8 cellular contexts compared by ENCODE assay signal in the genomic region with DNA sequence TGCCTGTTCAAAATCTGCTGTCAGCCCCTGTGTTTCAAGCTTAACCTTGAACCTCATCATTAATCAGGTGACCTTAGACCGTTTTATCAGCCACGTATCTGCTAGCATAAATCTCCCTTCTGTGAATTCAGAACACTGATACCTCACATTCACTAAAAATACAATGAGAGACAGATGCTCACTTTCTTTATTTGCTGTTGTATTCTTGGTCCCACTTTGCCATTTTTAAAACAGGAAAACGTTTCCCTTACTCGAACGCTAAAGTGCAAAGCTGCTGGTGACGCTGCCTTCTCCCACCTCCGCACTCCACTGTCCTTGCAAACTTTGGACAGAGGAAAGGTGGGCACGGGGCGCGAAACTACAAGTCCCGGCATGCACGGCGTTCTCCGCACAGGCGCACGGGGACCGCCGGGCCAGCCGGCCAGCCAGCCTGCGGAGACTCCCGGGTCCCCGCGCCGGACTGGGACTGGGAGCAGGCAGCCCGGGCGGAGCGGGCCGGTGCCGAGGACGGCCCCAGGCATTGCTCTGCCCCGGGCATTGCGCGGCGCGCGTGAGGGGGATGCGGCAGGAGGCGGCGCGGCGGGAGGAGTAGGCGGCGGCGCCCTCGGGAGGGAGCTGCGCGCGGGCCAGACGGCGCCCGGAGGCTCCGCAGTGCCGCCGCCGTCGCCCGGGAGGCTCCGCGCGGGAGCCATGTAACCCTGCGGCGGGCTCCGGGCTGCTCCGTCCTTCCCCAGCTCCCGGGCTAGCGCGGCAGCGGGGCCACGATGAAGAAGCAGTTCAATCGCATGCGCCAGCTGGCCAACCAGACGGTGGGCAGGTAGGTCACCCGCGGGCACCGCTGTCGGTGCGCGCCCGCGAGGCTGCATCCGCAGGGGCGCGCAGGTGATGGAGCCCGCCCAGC. TPM values are rescaled to one million over a fixed set of nuclear protein-coding genes. Genes with fewer than 3 reads are reported as not detected.
DNase-seq lines count a peak whose midpoint lies in the region; ATAC-seq, FAIRE-seq and TF ChIP-seq lines count a peak whose summit lies in the region.

A gene with protein sequence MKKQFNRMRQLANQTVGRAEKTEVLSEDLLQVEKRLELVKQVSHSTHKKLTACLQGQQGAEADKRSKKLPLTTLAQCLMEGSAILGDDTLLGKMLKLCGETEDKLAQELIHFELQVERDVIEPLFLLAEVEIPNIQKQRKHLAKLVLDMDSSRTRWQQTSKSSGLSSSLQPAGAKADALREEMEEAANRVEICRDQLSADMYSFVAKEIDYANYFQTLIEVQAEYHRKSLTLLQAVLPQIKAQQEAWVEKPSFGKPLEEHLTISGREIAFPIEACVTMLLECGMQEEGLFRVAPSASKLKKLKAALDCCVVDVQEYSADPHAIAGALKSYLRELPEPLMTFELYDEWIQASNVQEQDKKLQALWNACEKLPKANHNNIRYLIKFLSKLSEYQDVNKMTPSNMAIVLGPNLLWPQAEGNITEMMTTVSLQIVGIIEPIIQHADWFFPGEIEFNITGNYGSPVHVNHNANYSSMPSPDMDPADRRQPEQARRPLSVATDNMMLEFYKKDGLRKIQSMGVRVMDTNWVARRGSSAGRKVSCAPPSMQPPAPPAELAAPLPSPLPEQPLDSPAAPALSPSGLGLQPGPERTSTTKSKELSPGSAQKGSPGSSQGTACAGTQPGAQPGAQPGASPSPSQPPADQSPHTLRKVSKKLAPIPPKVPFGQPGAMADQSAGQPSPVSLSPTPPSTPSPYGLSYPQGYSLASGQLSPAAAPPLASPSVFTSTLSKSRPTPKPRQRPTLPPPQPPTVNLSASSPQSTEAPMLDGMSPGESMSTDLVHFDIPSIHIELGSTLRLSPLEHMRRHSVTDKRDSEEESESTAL (plus strand): TSS at position 424 of the 901 bp plus-strand sequence. CDS start 341 bp downstream, at position 765.

- peaks cover 0 to 2% of the 10 kb centered on the region in 2 donors for H3K4me1 ChIP-seq in small intestine (ENCODE audit: control insufficient read depth in 2 of 2, insufficient read depth in 1 of 2, low read depth in 1 of 2, low read length in 1 of 2)

- peak; percentile 89 for ATAC-seq in HG03175 (IDR thresholded peaks at IDR 0.05; ENCODE audit: unreplicated experiment)
- ATAC-seq in central memory CD8-positive, alpha-beta T cell (replicated peaks; ENCODE audit: extremely low read depth, poor library complexity, severe bottlenecking), result no peak

- H3K27ac Mint-ChIP-seq in Calu3 (ENCODE audit: unreplicated experiment), result peak within 1 kb of the TSS; percentile 68
- no peak within 1 kb of the TSS for H3K27ac Mint-ChIP-seq in central memory CD8-positive, alpha-beta T cell (ENCODE audit: low read depth)

- FAIRE-seq in small intestine (lab: Jason Lieb, UNC), result no peak

- no peaks in the 10 kb centered on the region for H3K27me3 ChIP-seq in small intestine (ENCODE audit: control insufficient read depth in 2 of 2, insufficient read depth in 2 of 2, low read length in 2 of 2)

- no peak for TF ChIP-seq CTCF in Calu3 (IDR thresholded peaks at IDR 0.05; ENCODE audit: unreplicated experiment)

- H3K4me3 ChIP-seq in small intestine (ENCODE audit: low read depth in 1 of 2, low read length in 2 of 2), result peak within 1 kb of the TSS; percentile 57 to 92

- H3K9me3 Mint-ChIP-seq in Calu3 (ENCODE audit: low read depth, unreplicated experiment), result no peaks in the 10 kb centered on the region
- no peaks in the 10 kb centered on the region for H3K9me3 Mint-ChIP-seq in central memory CD8-positive, alpha-beta T cell

- H3K27me3 Mint-ChIP-seq in Calu3 (ENCODE audit: unreplicated experiment), result peaks cover 17% of the 10 kb centered on the region
- H3K27me3 Mint-ChIP-seq in central memory CD8-positive, alpha-beta T cell, result peaks cover 50% of the 10 kb centered on the region

- no peaks in the 10 kb centered on the region for H3K36me3 ChIP-seq in small intestine (ENCODE audit: control insufficient read depth in 2 of 2, insufficient read depth in 2 of 2, low read length in 2 of 2)

- 1% methylated on average over 43 to 84 of the region's 84 CpGs for WGBS in small intestine, 3 donors

- CTCF ChIA-PET in Calu3 (lab: Charles Lee), result interaction anchor here (1.5 to 1.6 kb wide), 2 partner anchors 45 to 47 kb away, joined by 5 to 6 read pairs; no protein-coding TSS in a partner anchor

- H3K27ac ChIP-seq in small intestine (ENCODE audit: low read depth in 1 of 2, low read length in 1 of 2), result peak within 1 kb of the TSS; percentile 30 to 55

- DNase-seq in Calu3, result peak; percentile 72
- peak; percentile 28 for DNase-seq in GM19240 (ENCODE audit: insufficient read length, low spot score)
- peak; percentile 60 for DNase-seq in RKO (ENCODE audit: low spot score)
- no peak for DNase-seq in central memory CD8-positive, alpha-beta T cell (ENCODE audit: low spot score in 2 of 2)
- DNase-seq in islet precursor cell, result peak; percentile 94
- DNase-seq in small intestine, result peak; percentile 69
- DNase-seq in CD1c-positive myeloid dendritic cell (ENCODE audit: extremely low spot score), result no peak

- H3K4me3 Mint-ChIP-seq in Calu3 (ENCODE audit: low read depth, unreplicated experiment), result peak within 1 kb of the TSS; percentile 99
- H3K4me3 Mint-ChIP-seq in central memory CD8-positive, alpha-beta T cell, result peak within 1 kb of the TSS; percentile 63

- H3K4me1 Mint-ChIP-seq in Calu3 (ENCODE audit: low read depth, unreplicated experiment), result peaks cover 20% of the 10 kb centered on the region
- peaks cover 5% of the 10 kb centered on the region for H3K4me1 Mint-ChIP-seq in central memory CD8-positive, alpha-beta T cell

- no peaks in the 10 kb centered on the region for H3K9me3 ChIP-seq in small intestine (ENCODE audit: control insufficient read depth, low read depth)

- intact Hi-C loops in Calu3 (cut with micrococcal nuclease; ENCODE audit: unreplicated experiment), result no loop called here

- H3K36me3 Mint-ChIP-seq in Calu3 (ENCODE audit: insufficient read depth, unreplicated experiment), result peaks cover 20% of the 10 kb centered on the region
- H3K36me3 Mint-ChIP-seq in central memory CD8-positive, alpha-beta T cell (ENCODE audit: insufficient read depth), result no peaks in the 10 kb centered on the region

- BruUV-seq in Calu3 (replicated peaks; lab: Mats Ljungman, UMichigan), result no TSS peak

RNA-seq across cellular contexts. Expression of the gene that starts here (rescaled TPM):
- 17.1 and 17.5 TPM in 2 replicates for total RNA-seq in Calu3 (2022)
- polyA plus RNA-seq in small intestine, result 10 to 100 TPM in 1 of 3 donors, 1 to 10 TPM in 2; 5.9 to 12.3 (median 7.8) TPM

Comparison
In these comparisons a context has a peak if more than half of its experiments do, and no peak if none do; other contexts are left out.
1. DNase-seq: peak in Calu3 (single experiment), GM19240 (single experiment), RKO (single experiment), islet precursor cell (single experiment) and small intestine (single experiment); none in central memory CD8-positive, alpha-beta T cell (0 of 2) and CD1c-positive myeloid dendritic cell (single experiment).